In the genomic region with DNA sequence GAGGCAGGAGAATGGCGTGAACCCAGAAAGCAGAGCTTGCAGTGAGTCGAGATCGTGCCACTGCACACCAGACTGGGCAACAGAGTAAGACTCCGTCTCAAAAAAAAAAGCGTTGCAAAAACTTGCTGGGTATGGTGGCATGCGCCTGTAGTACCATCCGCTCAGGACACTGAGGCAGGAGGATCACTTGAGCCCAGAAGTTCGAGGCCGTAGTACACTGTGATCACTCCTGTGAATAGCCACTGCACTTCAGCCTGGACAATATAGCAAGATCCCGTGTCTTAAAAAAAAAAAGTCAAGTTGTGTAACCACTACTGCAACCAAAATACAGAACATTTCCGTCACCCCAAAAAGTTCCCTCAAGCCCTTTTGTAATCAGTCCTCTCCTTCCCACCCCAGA, we compare ENCODE assay signal across 15 cellular contexts. TPM values are rescaled to one million over a fixed set of nuclear protein-coding genes. Genes with fewer than 3 reads are reported as not detected.
DNase-seq lines count a peak whose midpoint lies in the region; ATAC-seq and TF ChIP-seq lines count a peak whose summit lies in the region.
"Had no signal": no experiment of that assay in that cellular context is flagged by ENCODE, and none has a peak within 500 bp of the region (broad histone marks: within the 10 kb centered on the region; RNA-seq: fewer than 3 reads in every experiment).

No MANE protein-coding gene starts in this region.

- H3K36me3 ChIP-seq in PC-3 (ENCODE audit: low read depth, low read length) = peaks cover 19% of the 10 kb centered on the region; the same call in 1 of the 2 replicates
- peaks cover 54% of the 10 kb centered on the region for H3K36me3 ChIP-seq in endodermal cell (ENCODE audit: control insufficient read depth, insufficient read depth, low read length)

- peaks cover 28% of the 10 kb centered on the region for H3K79me2 ChIP-seq in PC-3 (ENCODE audit: low read length)

- WGBS in endodermal cell (ENCODE audit: insufficient coverage in 1 of 2, insufficient read length in 1 of 2), 2 experiments = 96% methylated on average over 9 to 11 of the region's 11 CpGs

- peaks cover 11% of the 10 kb centered on the region for H3K4me1 ChIP-seq in PC-3 (ENCODE audit: insufficient read depth, low read length)
- H3K4me1 ChIP-seq in endodermal cell (ENCODE audit: control insufficient read depth, insufficient read depth, low read length) = no peaks in the 10 kb centered on the region

- peak overlapping the region; percentile 98 for H3K4me2 ChIP-seq in PC-3 (ENCODE audit: low read length)

- no peaks in the 10 kb centered on the region for H4K20me1 ChIP-seq in PC-3 (ENCODE audit: low read length)

- POLR2A ChIA-PET in PC-3 (lab: Charles Lee; ENCODE audit: unreplicated experiment) = no interaction called here

- no peaks in the 10 kb centered on the region for H3K9me3 Mint-ChIP-seq in activated naive CD4-positive, alpha-beta T cell treated with anti-CD3 and anti-CD28 coated beads for 36 hours
- H3K9me3 Mint-ChIP-seq in endodermal cell = no peaks in the 10 kb centered on the region
- no peaks in the 10 kb centered on the region for H3K9me3 Mint-ChIP-seq in stimulated activated effector memory CD8-positive, alpha-beta T cell treated with anti-CD3 and anti-CD28 coated beads, Interleukin-12 subunit alpha, Interleukin-12 subunit beta, amount 100 ng/mL, for 72 hours

- H3K27me3 Mint-ChIP-seq in activated naive CD4-positive, alpha-beta T cell treated with anti-CD3 and anti-CD28 coated beads for 36 hours (ENCODE audit: low read depth) = no peaks in the 10 kb centered on the region
- H3K27me3 Mint-ChIP-seq in endodermal cell (ENCODE audit: insufficient read depth) = no peaks in the 10 kb centered on the region

- H3K4me3 ChIP-seq in PC-3 (ENCODE audit: low read length) = no peak overlapping the region
- no peak overlapping the region for H3K4me3 ChIP-seq in endodermal cell (ENCODE audit: low read length)

- H3K4me3 Mint-ChIP-seq in activated naive CD4-positive, alpha-beta T cell treated with anti-CD3 and anti-CD28 coated beads for 36 hours = peak overlapping the region; percentile 94
- peak overlapping the region; percentile 92 for H3K4me3 Mint-ChIP-seq in endodermal cell
- H3K4me3 Mint-ChIP-seq in stimulated activated effector memory CD8-positive, alpha-beta T cell treated with anti-CD3 and anti-CD28 coated beads, Interleukin-12 subunit alpha, Interleukin-12 subunit beta, amount 100 ng/mL, for 72 hours = peak overlapping the region; percentile 83

- BruUV-seq in PC-3 (replicated peaks; lab: Mats Ljungman, UMichigan) = no TSS peak

- no peak for DNase-seq in activated naive CD4-positive, alpha-beta T cell treated with anti-CD3 and anti-CD28 coated beads for 36 hours
- DNase-seq in activated naive CD4-positive, alpha-beta T cell (lab: John Stamatoyannopoulos, UW) = no peak
- DNase-seq in PC-3 = no peak
- no peak for DNase-seq in endodermal cell
- no peak for DNase-seq in stimulated activated effector memory CD8-positive, alpha-beta T cell treated with anti-CD3 and anti-CD28 coated beads, Interleukin-12 subunit alpha, Interleukin-12 subunit beta, amount 100 ng/mL, for 72 hours (ENCODE audit: low spot score in 2 of 2)
- no peak for DNase-seq in mucosa of gallbladder (ENCODE audit: low spot score)
- DNase-seq in germinal center (ENCODE audit: low spot score) = no peak
- DNase-seq in stimulated activated naive CD4-positive, alpha-beta T cell treated with Interleukin-2 at 50 U/mL for 16 hours (lab: John Stamatoyannopoulos, UW) = no peak
- DNase-seq: activated CD8-positive, alpha-beta memory T cell treated with anti-CD3 and anti-CD28 coated beads for 24 hours; HCEC 1CT; islet precursor cell; NCI-H524 treated with DMSO at 0.1 percent for 48 hours; occipital lobe; stimulated activated CD4-positive, alpha-beta T cell treated with anti-CD3 and anti-CD28 coated beads, Interleukin-1b, Interleukin-23, amount 100 ng/mL, for 48 hours had no signal

- CTCF ChIA-PET in activated naive CD4-positive, alpha-beta T cell treated with anti-CD3 and anti-CD28 coated beads for 36 hours (lab: Charles Lee) = interaction anchor here (0.6 kb wide), 1 partner anchor 8 kb away, joined by 4 read pairs; no protein-coding TSS in a partner anchor
- CTCF ChIA-PET in PC-3 (lab: Charles Lee) = no interaction called here

- H3K27me3 ChIP-seq in PC-3 (ENCODE audit: low read length) (no peaks in the 10 kb centered on the region), endodermal cell (ENCODE audit: control insufficient read depth, insufficient read depth, low read length, poor library complexity, severe bottlenecking) (no peaks in the 10 kb centered on the region)
- H3K27me3 ChIP-seq: SJSA1 had no signal

- H3K27ac ChIP-seq in PC-3 (ENCODE audit: low read length) (no peak overlapping the region), endodermal cell (ENCODE audit: low read depth, low read length) (no peak overlapping the region)

- peak overlapping the region; percentile 50 for H3K27ac Mint-ChIP-seq in activated naive CD4-positive, alpha-beta T cell treated with anti-CD3 and anti-CD28 coated beads for 36 hours
- H3K27ac Mint-ChIP-seq in endodermal cell = peak overlapping the region; percentile 27
- peak overlapping the region; percentile 100 for H3K27ac Mint-ChIP-seq in stimulated activated effector memory CD8-positive, alpha-beta T cell treated with anti-CD3 and anti-CD28 coated beads, Interleukin-12 subunit alpha, Interleukin-12 subunit beta, amount 100 ng/mL, for 72 hours

- H2AFZ ChIP-seq in PC-3 (ENCODE audit: low read length) = no peak overlapping the region

- intact Hi-C loops in activated naive CD4-positive, alpha-beta T cell treated with anti-CD3 and anti-CD28 coated beads for 36 hours (cut with micrococcal nuclease) = loop anchor here (5.0 kb wide), 1 partner anchor 233 kb away; the partner anchor contains the start of gene FANCD2
- intact Hi-C loops in PC-3 (cut with micrococcal nuclease) = loop anchor here (5.0 kb wide), 1 partner anchor 77 kb away; no protein-coding TSS in a partner anchor

- no peak for TF ChIP-seq CTCF in PC-3 (conservative IDR thresholded peaks at IDR 0.05; ENCODE audit: low read depth, low read length)
- TF ChIP-seq CTCF in endodermal cell (conservative IDR thresholded peaks at IDR 0.05) = no peak

- H3K36me3 Mint-ChIP-seq in activated naive CD4-positive, alpha-beta T cell treated with anti-CD3 and anti-CD28 coated beads for 36 hours (ENCODE audit: low read depth) = peaks cover 34% of the 10 kb centered on the region
- H3K36me3 Mint-ChIP-seq in endodermal cell (ENCODE audit: low read depth) = peaks cover 44% of the 10 kb centered on the region
- H3K36me3 Mint-ChIP-seq in stimulated activated effector memory CD8-positive, alpha-beta T cell treated with anti-CD3 and anti-CD28 coated beads, Interleukin-12 subunit alpha, Interleukin-12 subunit beta, amount 100 ng/mL, for 72 hours = peaks cover 92% of the 10 kb centered on the region

- H3K9ac ChIP-seq in PC-3 (ENCODE audit: low read length) (no peak overlapping the region), endodermal cell (ENCODE audit: extremely low read depth, low read length, poor library complexity, severe bottlenecking) (no peak overlapping the region)

- ATAC-seq in PC-3 = no peak
- ATAC-seq in stimulated activated effector memory CD8-positive, alpha-beta T cell treated with anti-CD3 and anti-CD28 coated beads, Interleukin-12 subunit alpha, Interleukin-12 subunit beta, amount 100 ng/mL, for 72 hours = no peak

- H3F3A ChIP-seq in PC-3 (ENCODE audit: low read length, unreplicated experiment) = no peaks in the 10 kb centered on the region

- H3K9me2 ChIP-seq in PC-3 (replicated peaks; ENCODE audit: low read length) = no peaks in the 10 kb centered on the region

- H3K4me1 Mint-ChIP-seq in activated naive CD4-positive, alpha-beta T cell treated with anti-CD3 and anti-CD28 coated beads for 36 hours (ENCODE audit: low read depth) = peaks cover 55% of the 10 kb centered on the region
- H3K4me1 Mint-ChIP-seq in endodermal cell = peaks cover 11% of the 10 kb centered on the region
- peaks cover 58% of the 10 kb centered on the region for H3K4me1 Mint-ChIP-seq in stimulated activated effector memory CD8-positive, alpha-beta T cell treated with anti-CD3 and anti-CD28 coated beads, Interleukin-12 subunit alpha, Interleukin-12 subunit beta, amount 100 ng/mL, for 72 hours

- H3K9me3 ChIP-seq in PC-3 (ENCODE audit: low read length) (no peaks in the 10 kb centered on the region), endodermal cell (ENCODE audit: control insufficient read depth, low read length) (no peaks in the 10 kb centered on the region)
- H3K9me3 ChIP-seq: SJSA1 had no signal

RNA-seq across cellular contexts. Expression of gene ARPC4, which starts 1.5 kb away (rescaled TPM):
- 100 to 1,000 TPM; 141 to 144 TPM for total RNA-seq in activated naive CD4-positive, alpha-beta T cell treated with anti-CD3 and anti-CD28 coated beads for 36 hours
- total RNA-seq in PC-3 (2014; rRNA removed) (131 and 223 TPM in 2 replicates), endodermal cell (100 to 1,000 TPM; 150 to 153 TPM), mucosa of gallbladder (137 TPM)
- polyA plus RNA-seq in endodermal cell (2013, experiment 1 of 2) = 114 TPM
- polyA plus RNA-seq in endodermal cell (2013, experiment 2 of 2) = 116 TPM

RNA-seq across cellular contexts. Expression of gene TADA3, which starts 2.1 kb away (rescaled TPM):
- total RNA-seq in activated naive CD4-positive, alpha-beta T cell treated with anti-CD3 and anti-CD28 coated beads for 36 hours = 10 to 100 TPM; 62.4 to 67.6 TPM
- 85.4 and 85.9 TPM in 2 replicates for total RNA-seq in PC-3 (2014; rRNA removed)
- 10 to 100 TPM; 52.4 to 62.0 TPM for total RNA-seq in endodermal cell
- polyA plus RNA-seq in endodermal cell (2013, experiment 1 of 2) = 84.8 TPM
- polyA plus RNA-seq in endodermal cell (2013, experiment 2 of 2) = 74.3 TPM
- 63.3 TPM for total RNA-seq in mucosa of gallbladder

RNA-seq across cellular contexts. Expression of gene TTLL3, which starts 15.7 kb away (rescaled TPM):
- total RNA-seq in activated naive CD4-positive, alpha-beta T cell treated with anti-CD3 and anti-CD28 coated beads for 36 hours = 10 to 100 TPM; 46.3 to 47.1 TPM
- total RNA-seq in PC-3 (2014; rRNA removed) = 8.4 and 11.6 TPM in 2 replicates
- 10 to 100 TPM; 21.6 to 35.0 TPM for total RNA-seq in endodermal cell
- polyA plus RNA-seq in endodermal cell (2013, experiment 1 of 2) = 32.0 TPM
- 27.1 TPM for polyA plus RNA-seq in endodermal cell (2013, experiment 2 of 2)
- 62.8 TPM for total RNA-seq in mucosa of gallbladder

RNA-seq across cellular contexts. Expression of gene CAMK1, which starts 24.7 kb away (rescaled TPM):
- 10 to 100 TPM; 18.9 to 19.5 TPM for total RNA-seq in activated naive CD4-positive, alpha-beta T cell treated with anti-CD3 and anti-CD28 coated beads for 36 hours
- total RNA-seq in PC-3 (2014; rRNA removed) = 36.6 and 53.2 TPM in 2 replicates
- total RNA-seq in endodermal cell = 10 to 100 TPM; 10.1 to 13.3 TPM
- 13.6 TPM for polyA plus RNA-seq in endodermal cell (2013, experiment 1 of 2)
- 14.6 TPM for polyA plus RNA-seq in endodermal cell (2013, experiment 2 of 2)
- 30.6 TPM for total RNA-seq in mucosa of gallbladder

RNA-seq across cellular contexts. Expression of gene OGG1, which starts 44.6 kb away (rescaled TPM):
- total RNA-seq in activated naive CD4-positive, alpha-beta T cell treated with anti-CD3 and anti-CD28 coated beads for 36 hours = 10 to 100 TPM; 26.1 to 28.5 TPM
- 38.7 and 47.3 TPM in 2 replicates for total RNA-seq in PC-3 (2014; rRNA removed)
- 10 to 100 TPM; 28.6 to 34.0 TPM for total RNA-seq in endodermal cell
- polyA plus RNA-seq in endodermal cell (2013, experiment 1 of 2) = 26.9 TPM
- 28.9 TPM for polyA plus RNA-seq in endodermal cell (2013, experiment 2 of 2)
- 37.6 TPM for total RNA-seq in mucosa of gallbladder

Comparison
In these comparisons a context has a peak if more than half of its experiments do, and no peak if none do; other contexts are left out.
1. H3K27ac Mint-ChIP-seq: peak in every context shown above with its lines; median percentile 100 in stimulated activated effector memory CD8-positive, alpha-beta T cell treated with anti-CD3 and anti-CD28 coated beads, Interleukin-12 subunit alpha, Interleukin-12 subunit beta, amount 100 ng/mL, for 72 hours; 50 in activated naive CD4-positive, alpha-beta T cell treated with anti-CD3 and anti-CD28 coated beads for 36 hours; 27 in endodermal cell.